Comparison of ENCODE assay signal across 23 cellular contexts in the genomic region with DNA sequence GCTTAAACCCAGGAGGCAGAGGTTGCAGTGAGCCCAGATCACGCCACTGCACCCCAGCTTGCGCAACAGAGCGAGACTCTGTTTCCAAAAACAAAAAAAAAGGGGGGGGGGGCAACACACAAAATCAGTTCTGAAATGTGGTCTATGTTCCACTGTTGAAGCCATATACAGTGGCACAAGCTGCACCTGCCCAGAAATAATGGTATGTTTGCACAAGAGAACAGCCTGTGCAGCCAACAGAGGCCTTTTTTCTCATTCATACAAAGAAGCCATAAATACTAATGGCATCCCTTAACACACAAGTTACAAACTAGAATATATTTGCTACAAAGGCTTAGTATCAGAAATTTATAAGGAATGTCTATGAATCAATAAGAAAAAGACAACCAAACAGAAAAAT.
DNase-seq lines count a peak whose midpoint lies in the region; ATAC-seq and TF ChIP-seq lines count a peak whose summit lies in the region.
"Had no signal": no experiment of that assay in that cellular context is flagged by ENCODE, and none has a peak within 500 bp of the region (broad histone marks: within the 10 kb centered on the region; RNA-seq: fewer than 3 reads in every experiment).

No MANE protein-coding gene starts in this region.

- no peak overlapping the region for H3K4me3 ChIP-seq in coronary artery
- H3K4me3 ChIP-seq: GM23338, HAP-1, SK-N-MC had no signal

- TF ChIP-seq CTCF in 22Rv1 (IDR thresholded peaks at IDR 0.05) (no peak), coronary artery (IDR thresholded peaks at IDR 0.05) (no peak)

- ATAC-seq in GM21360 (IDR thresholded peaks at IDR 0.05; ENCODE audit: unreplicated experiment), result no peak
- ATAC-seq: GM23338, PC-3, T-helper 17 cell had no signal

- DNase-seq in DMS53 (lab: John Stamatoyannopoulos, UW) (peak; percentile 70), DMS53 treated with DMSO at 0.1 percent for 48 hours (lab: John Stamatoyannopoulos, UW; ENCODE audit: unreplicated experiment) (no peak), NCI-H1105 treated with DMSO at 0.1 percent for 48 hours (lab: John Stamatoyannopoulos, UW) (peak; percentile 29), NCI-H774 (lab: John Stamatoyannopoulos, UW) (peak; percentile 65), coronary artery (ENCODE audit: low spot score) (no peak)
- DNase-seq in stimulated activated CD4-positive, alpha-beta T cell treated with anti-CD3 and anti-CD28 coated beads, Interleukin-2, amount 100 ng/mL, for 48 hours, result no peak
- DNase-seq: 8988T, AML-193, KG1, NCI-H1417 treated with DMSO at 0.1 percent for 48 hours, NCI-H1930, NCI-H2171 treated with DMSO at 0.1 percent for 48 hours, NCI-H446 treated with DMSO at 0.1 percent for 48 hours, PC-3, Right ventricle myocardium superior, SW 1271, T-helper 17 cell had no signal

- H3K27ac ChIP-seq in 22Rv1, result peak overlapping the region; percentile 12; the same call in 1 of the 2 replicates
- H3K27ac ChIP-seq in coronary artery, result no peak overlapping the region
- H3K27ac ChIP-seq: HL-60, SK-N-MC had no signal

Comparison
In these comparisons a context has a peak if more than half of its experiments do, and no peak if none do; other contexts are left out.
1. DNase-seq: peak in DMS53 (single experiment), NCI-H1105 treated with DMSO at 0.1 percent for 48 hours (single experiment) and NCI-H774 (single experiment); none in DMS53 treated with DMSO at 0.1 percent for 48 hours (single experiment), coronary artery (single experiment) and stimulated activated CD4-positive, alpha-beta T cell treated with anti-CD3 and anti-CD28 coated beads, Interleukin-2, amount 100 ng/mL, for 48 hours (0 of 2).